9 cellular contexts compared by ENCODE assay signal in genomic region chr17:19533718-19534561, GRCh38. TPM values are rescaled to one million over a fixed set of nuclear protein-coding genes. Genes with fewer than 3 reads are reported as not detected.
DNase-seq lines count a peak whose midpoint lies in the region; ATAC-seq, FAIRE-seq and TF ChIP-seq lines count a peak whose summit lies in the region.
"Had no signal": no experiment of that assay in that cellular context is flagged by ENCODE, and none has a peak within 500 bp of the region (broad histone marks: within the 10 kb centered on the region; RNA-seq: fewer than 3 reads in every experiment).

TSS of gene SLC47A1 (plus strand) at chr17:19533854. CDS start at chr17:19533940, 86 bp downstream.

- no peak within 1 kb of the TSS for H3K27ac Mint-ChIP-seq in endothelial cell (ENCODE audit: unreplicated experiment)

- no peak for FAIRE-seq in urothelium cell line (lab: Jason Lieb, UNC)
- FAIRE-seq: A204.1 had no signal

- H3K27me3 Mint-ChIP-seq in endothelial cell (ENCODE audit: unreplicated experiment) = peaks cover 18% of the 10 kb centered on the region

- H3K36me3 ChIP-seq in SK-N-MC (ENCODE audit: insufficient read depth, low read length) = no peaks in the 10 kb centered on the region
- H3K36me3 ChIP-seq in mucosa of rectum (ENCODE audit: control insufficient read depth in 2 of 2, insufficient read depth in 2 of 2, low read length in 2 of 2) = no peaks in the 10 kb centered on the region

- H3K4me3 Mint-ChIP-seq in endothelial cell (ENCODE audit: unreplicated experiment) = peak within 1 kb of the TSS; percentile 65

- peaks cover 23% of the 10 kb centered on the region for H3K4me1 Mint-ChIP-seq in endothelial cell (ENCODE audit: unreplicated experiment)

- no peaks in the 10 kb centered on the region for H3K9me3 ChIP-seq in SK-N-MC (ENCODE audit: low read depth, low read length)
- no peaks in the 10 kb centered on the region for H3K9me3 ChIP-seq in mucosa of rectum (ENCODE audit: control insufficient read depth in 2 of 2, low read length in 2 of 2)

- peak within 1 kb of the TSS; percentile 53 for H3K9ac ChIP-seq in SK-N-MC (ENCODE audit: insufficient read length)
- peak within 1 kb of the TSS in 1 of 2 donors; percentile 21 for H3K9ac ChIP-seq in mucosa of rectum (ENCODE audit: low read depth in 1 of 2, low read length in 2 of 2)

- DNase-seq in DMS 273 (lab: John Stamatoyannopoulos, UW; ENCODE audit: unreplicated experiment) (peak; percentile 75), DMS 273 treated with DMSO at 0.1 percent for 48 hours (lab: John Stamatoyannopoulos, UW) (no peak), SK-N-MC (ENCODE audit: low read depth, low spot score) (no peak), endothelial cell (ENCODE audit: low spot score) (peak; percentile 33), urothelium cell line (ENCODE audit: low spot score) (peak; percentile 45), NCI-H345 treated with DMSO at 0.1 percent for 48 hours (lab: John Stamatoyannopoulos, UW; ENCODE audit: unreplicated experiment) (no peak)

- no peaks in the 10 kb centered on the region for H3K36me3 Mint-ChIP-seq in endothelial cell (ENCODE audit: low read depth, unreplicated experiment)

- no peak for TF ChIP-seq CTCF in endothelial cell (IDR thresholded peaks at IDR 0.05; ENCODE audit: unreplicated experiment)

- no peak for ATAC-seq in HG03196 (IDR thresholded peaks at IDR 0.05; ENCODE audit: unreplicated experiment)

- peak within 1 kb of the TSS; percentile 82 for H3K4me3 ChIP-seq in SK-N-MC
- peak within 1 kb of the TSS; percentile 35 to 54 for H3K4me3 ChIP-seq in mucosa of rectum (ENCODE audit: low read length in 2 of 2)

- peaks cover 8 to 13% of the 10 kb centered on the region in 2 donors for H3K27me3 ChIP-seq in mucosa of rectum (ENCODE audit: control insufficient read depth in 2 of 2, insufficient read depth in 2 of 2, low read length in 2 of 2)

- no peak within 1 kb of the TSS for H3K27ac ChIP-seq in SK-N-MC
- no peak within 1 kb of the TSS for H3K27ac ChIP-seq in mucosa of rectum (ENCODE audit: low read depth in 2 of 2, low read length in 2 of 2)

- H3K9me3 Mint-ChIP-seq in endothelial cell (ENCODE audit: unreplicated experiment) = no peaks in the 10 kb centered on the region

- peaks cover 0 to 2% of the 10 kb centered on the region in 2 donors for H3K4me1 ChIP-seq in mucosa of rectum (ENCODE audit: control insufficient read depth in 2 of 2, insufficient read depth in 2 of 2, low read length in 2 of 2)

RNA-seq across cellular contexts. Expression of gene SLC47A1, which starts in this region (rescaled TPM):
- 6.8 TPM for total RNA-seq in endothelial cell (ENCODE audit: unreplicated experiment)

Comparison
In these comparisons a context has a peak if more than half of its experiments do, and no peak if none do; other contexts are left out.
1. DNase-seq: peak in DMS 273 (single experiment), endothelial cell (single experiment) and urothelium cell line (single experiment); none in DMS 273 treated with DMSO at 0.1 percent for 48 hours (single experiment), SK-N-MC (single experiment) and NCI-H345 treated with DMSO at 0.1 percent for 48 hours (single experiment).